1 cellular context compared by ENCODE assay signal in genomic region chr9:6080154-6080716, GRCh38.
TF ChIP-seq lines count a peak whose summit lies in the region.

No MANE protein-coding gene starts in this region.

TF ChIP-seq in K562, 482 proteins besides CTCF, POLR2A, EP300 and RAD21 (continued from another document and continues in another):
- TF ChIP-seq HMBOX1 (IDR thresholded peaks at IDR 0.05) = no peak
- peak; percentile 34 for TF ChIP-seq EP400 (IDR thresholded peaks at IDR 0.05)
- TF ChIP-seq NKRF (IDR thresholded peaks at IDR 0.05; ENCODE audit: borderline replicate concordance) = no peak
- no peak for TF ChIP-seq SAFB (IDR thresholded peaks at IDR 0.05; ENCODE audit: borderline replicate concordance, low read depth, low read length)
- no peak for TF ChIP-seq ZBTB5 (IDR thresholded peaks at IDR 0.05)
- TF ChIP-seq NFRKB (IDR thresholded peaks at IDR 0.05; ENCODE audit: low read depth) = no peak
- no peak for TF ChIP-seq JUNB (CRISPR knock-in tag; conservative IDR thresholded peaks at IDR 0.05)
- no peak for TF ChIP-seq LARP7 (IDR thresholded peaks at IDR 0.05)
- no peak for TF ChIP-seq SMAD3 (CRISPR knock-in tag; conservative IDR thresholded peaks at IDR 0.05)
- no peak for TF ChIP-seq TFE3 (CRISPR knock-in tag; IDR thresholded peaks at IDR 0.05)
- peak; percentile 11 for TF ChIP-seq NFYB (IDR thresholded peaks at IDR 0.05; ENCODE audit: extremely low read depth, insufficient read length)
- no peak for TF ChIP-seq IFI16 (CRISPR knock-in tag; IDR thresholded peaks at IDR 0.05)
- TF ChIP-seq BACH1 (tag; IDR thresholded peaks at IDR 0.05) = no peak
- peak in 1 of 2 experiments; percentile 38; a peak in 1 of 4 replicates for TF ChIP-seq MAZ (CRISPR knock-in tag; conservative IDR thresholded peaks at IDR 0.05 in 1 of 2, IDR thresholded peaks at IDR 0.05 in 1 of 2)
- no peak for TF ChIP-seq IRF9 (tag; IDR thresholded peaks at IDR 0.05)
- TF ChIP-seq RBFOX2 (IDR thresholded peaks at IDR 0.05; ENCODE audit: low read depth, low read length) = peak; percentile 49
- TF ChIP-seq ZNF318 (IDR thresholded peaks at IDR 0.05; ENCODE audit: borderline replicate concordance in 1 of 2, low read depth in 1 of 2) = peak in 1 of 2 experiments; percentile 71; a peak in 2 of 4 replicates
- no peak for TF ChIP-seq FOXP4 (CRISPR knock-in tag; IDR thresholded peaks at IDR 0.05; ENCODE audit: borderline replicate concordance)
- TF ChIP-seq MED1 (CRISPR knock-in tag; IDR thresholded peaks at IDR 0.05; ENCODE audit: borderline replicate concordance) = no peak
- no peak for TF ChIP-seq ZFX (CRISPR knock-in tag; IDR thresholded peaks at IDR 0.05)
- peak; percentile 80 for TF ChIP-seq CEBPG (CRISPR knock-in tag; IDR thresholded peaks at IDR 0.05)
- TF ChIP-seq CEBPG (tag; conservative IDR thresholded peaks at IDR 0.05 in 1 of 2, IDR thresholded peaks at IDR 0.05 in 1 of 2) = peak; percentile 84 to 94
- peak; percentile 77 for TF ChIP-seq ZBTB40 (IDR thresholded peaks at IDR 0.05)
- no peak for TF ChIP-seq ZBTB40 (CRISPR knock-in tag; IDR thresholded peaks at IDR 0.05)
